2 cellular contexts compared by ENCODE assay signal in the genomic region with DNA sequence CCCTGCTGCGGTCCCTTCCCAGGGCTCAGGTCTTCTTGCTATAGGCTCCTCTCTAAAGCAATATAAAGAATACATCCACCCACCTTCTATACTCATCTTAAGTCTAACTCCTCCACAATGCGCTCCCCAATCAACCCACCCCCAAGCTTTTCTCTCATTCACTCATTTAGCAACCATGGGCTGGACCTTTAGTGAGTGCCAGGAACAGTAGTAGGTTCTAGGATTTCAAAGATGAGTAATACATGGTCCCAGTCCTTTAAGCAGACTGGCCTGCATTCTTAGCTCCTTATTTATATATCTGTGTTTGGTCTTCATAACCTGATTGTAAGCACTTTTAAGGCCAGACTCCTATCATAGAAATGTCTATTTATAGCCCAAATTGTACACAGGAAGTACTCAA.
TF ChIP-seq lines count a peak whose summit lies in the region.

No MANE protein-coding gene starts in this region.

TF ChIP-seq in SK-N-SH, 30 proteins besides CTCF, POLR2A, EP300 and RAD21 (continued from another document):
- TF ChIP-seq, protein P1, sequence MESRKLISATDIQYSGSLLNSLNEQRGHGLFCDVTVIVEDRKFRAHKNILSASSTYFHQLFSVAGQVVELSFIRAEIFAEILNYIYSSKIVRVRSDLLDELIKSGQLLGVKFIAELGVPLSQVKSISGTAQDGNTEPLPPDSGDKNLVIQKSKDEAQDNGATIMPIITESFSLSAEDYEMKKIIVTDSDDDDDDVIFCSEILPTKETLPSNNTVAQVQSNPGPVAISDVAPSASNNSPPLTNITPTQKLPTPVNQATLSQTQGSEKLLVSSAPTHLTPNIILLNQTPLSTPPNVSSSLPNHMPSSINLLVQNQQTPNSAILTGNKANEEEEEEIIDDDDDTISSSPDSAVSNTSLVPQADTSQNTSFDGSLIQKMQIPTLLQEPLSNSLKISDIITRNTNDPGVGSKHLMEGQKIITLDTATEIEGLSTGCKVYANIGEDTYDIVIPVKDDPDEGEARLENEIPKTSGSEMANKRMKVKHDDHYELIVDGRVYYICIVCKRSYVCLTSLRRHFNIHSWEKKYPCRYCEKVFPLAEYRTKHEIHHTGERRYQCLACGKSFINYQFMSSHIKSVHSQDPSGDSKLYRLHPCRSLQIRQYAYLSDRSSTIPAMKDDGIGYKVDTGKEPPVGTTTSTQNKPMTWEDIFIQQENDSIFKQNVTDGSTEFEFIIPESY (IDR thresholded peaks at IDR 0.05; ENCODE audit: borderline replicate concordance, low read depth), result no peak
TF ChIP-seq in SK-N-SH: peak in this region for 1.

TF ChIP-seq in SK-N-SH treated with all-trans-retinoic acid at 6 μM for 48 hours, 23 proteins besides CTCF, POLR2A, EP300 and RAD21 (continued from another document):
- TF ChIP-seq, protein P2, sequence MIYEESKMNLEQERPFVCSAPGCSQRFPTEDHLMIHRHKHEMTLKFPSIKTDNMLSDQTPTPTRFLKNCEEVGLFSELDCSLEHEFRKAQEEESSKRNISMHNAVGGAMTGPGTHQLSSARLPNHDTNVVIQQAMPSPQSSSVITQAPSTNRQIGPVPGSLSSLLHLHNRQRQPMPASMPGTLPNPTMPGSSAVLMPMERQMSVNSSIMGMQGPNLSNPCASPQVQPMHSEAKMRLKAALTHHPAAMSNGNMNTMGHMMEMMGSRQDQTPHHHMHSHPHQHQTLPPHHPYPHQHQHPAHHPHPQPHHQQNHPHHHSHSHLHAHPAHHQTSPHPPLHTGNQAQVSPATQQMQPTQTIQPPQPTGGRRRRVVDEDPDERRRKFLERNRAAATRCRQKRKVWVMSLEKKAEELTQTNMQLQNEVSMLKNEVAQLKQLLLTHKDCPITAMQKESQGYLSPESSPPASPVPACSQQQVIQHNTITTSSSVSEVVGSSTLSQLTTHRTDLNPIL (CRISPR knock-in tag; IDR thresholded peaks at IDR 0.05; ENCODE audit: low read depth), result no peak
- no peak for TF ChIP-seq BACH2 (CRISPR knock-in tag; IDR thresholded peaks at IDR 0.05; ENCODE audit: borderline replicate concordance)
- no peak for TF ChIP-seq ARNTL (CRISPR knock-in tag; IDR thresholded peaks at IDR 0.05; ENCODE audit: borderline replicate concordance, low read depth)
- TF ChIP-seq, protein P3, sequence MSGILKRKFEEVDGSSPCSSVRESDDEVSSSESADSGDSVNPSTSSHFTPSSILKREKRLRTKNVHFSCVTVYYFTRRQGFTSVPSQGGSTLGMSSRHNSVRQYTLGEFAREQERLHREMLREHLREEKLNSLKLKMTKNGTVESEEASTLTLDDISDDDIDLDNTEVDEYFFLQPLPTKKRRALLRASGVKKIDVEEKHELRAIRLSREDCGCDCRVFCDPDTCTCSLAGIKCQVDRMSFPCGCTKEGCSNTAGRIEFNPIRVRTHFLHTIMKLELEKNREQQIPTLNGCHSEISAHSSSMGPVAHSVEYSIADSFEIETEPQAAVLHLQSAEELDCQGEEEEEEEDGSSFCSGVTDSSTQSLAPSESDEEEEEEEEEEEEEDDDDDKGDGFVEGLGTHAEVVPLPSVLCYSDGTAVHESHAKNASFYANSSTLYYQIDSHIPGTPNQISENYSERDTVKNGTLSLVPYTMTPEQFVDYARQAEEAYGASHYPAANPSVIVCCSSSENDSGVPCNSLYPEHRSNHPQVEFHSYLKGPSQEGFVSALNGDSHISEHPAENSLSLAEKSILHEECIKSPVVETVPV (CRISPR knock-in tag; IDR thresholded peaks at IDR 0.05), result no peak
